ENCODE assay signal across 20 cellular contexts in genomic region chr16:77435240-77435819, GRCh38. TPM values are rescaled to one million over a fixed set of nuclear protein-coding genes. Genes with fewer than 3 reads are reported as not detected.
DNase-seq lines count a peak whose midpoint lies in the region; TF ChIP-seq lines count a peak whose summit lies in the region.
"Had no signal": no experiment of that assay in that cellular context is flagged by ENCODE, and none has a peak within 500 bp of the region (broad histone marks: within the 10 kb centered on the region; RNA-seq: fewer than 3 reads in every experiment).

No MANE protein-coding gene starts in this region.

- no peaks in the 10 kb centered on the region for H3K9me3 ChIP-seq in neural progenitor cell (ENCODE audit: low read depth)
- H3K9me3 ChIP-seq: gastrocnemius medialis, mucosa of descending colon, SJSA1 had no signal

- no peak overlapping the region for H3K9ac ChIP-seq in neural progenitor cell

- H3K27me3 ChIP-seq in neural progenitor cell, result peaks cover 83% of the 10 kb centered on the region

- H3K27me3 Mint-ChIP-seq in glutamatergic neuron (ENCODE audit: unreplicated experiment), result peaks cover 8% of the 10 kb centered on the region
- peaks cover 43% of the 10 kb centered on the region for H3K27me3 Mint-ChIP-seq in neural progenitor cell (ENCODE audit: insufficient read depth, low read depth)

- no peak for TF ChIP-seq POLR2A in lower leg skin (IDR thresholded peaks at IDR 0.05)

- H2AFZ ChIP-seq in neural progenitor cell (replicated peaks), result no peak overlapping the region

- intact Hi-C loops in lower leg skin (cut with DNase I; ENCODE audit: low total_unique reads), result no loop called here

- H3K36me3 Mint-ChIP-seq in glutamatergic neuron (ENCODE audit: unreplicated experiment) (no peaks in the 10 kb centered on the region), neural progenitor cell (peaks cover 3% of the 10 kb centered on the region)
- H3K36me3 Mint-ChIP-seq: activated naive CD8-positive, alpha-beta T cell had no signal

- peaks cover 14% of the 10 kb centered on the region for H4K20me1 ChIP-seq in neural progenitor cell (ENCODE audit: low read depth)

- no peaks in the 10 kb centered on the region for H3K79me2 ChIP-seq in neural progenitor cell (ENCODE audit: low read depth)

- no peak overlapping the region for H3K27ac Mint-ChIP-seq in glutamatergic neuron (ENCODE audit: unreplicated experiment)
- H3K27ac Mint-ChIP-seq in neural progenitor cell, result no peak overlapping the region
- H3K27ac Mint-ChIP-seq: activated naive CD8-positive, alpha-beta T cell had no signal

- DNase-seq in ELF-1 (ENCODE audit: low read depth, low spot score) (peak; percentile 32), NCI-H69 (lab: John Stamatoyannopoulos, UW) (peak; percentile 22), glutamatergic neuron (no peak), neural progenitor cell (ENCODE audit: low spot score) (peak; percentile 37), NCI-H1436 treated with DMSO at 0.1 percent for 48 hours (lab: John Stamatoyannopoulos, UW) (no peak), lower leg skin (ENCODE audit: low spot score in 2 of 2) (no peak), dedifferentiated amniotic fluid mesenchymal stem cell (ENCODE audit: extremely low spot score) (no peak)
- no peak for DNase-seq in activated CD8-positive, alpha-beta memory T cell treated with anti-CD3 and anti-CD28 coated beads, Interleukin-2, amount 50 U/mL, for 4 hours
- DNase-seq: activated CD4-positive, alpha-beta T cell treated with anti-CD3 and anti-CD28 coated beads, Interleukin-2, amount 50 U/mL, for 1 hour; activated T-cell treated with anti-CD3 and anti-CD28 coated beads, Interleukin-2, amount 50 U/mL, for 4 hours; gastrocnemius medialis; GF-D8; mucosa of descending colon; NCI-H2029 treated with DMSO at 0.1 percent for 48 hours; small intestine; stimulated activated naive CD4-positive, alpha-beta T cell; T-helper 9 cell had no signal

- peaks cover 27% of the 10 kb centered on the region for H3K4me1 ChIP-seq in neural progenitor cell
- H3K4me1 ChIP-seq: gastrocnemius medialis, SJSA1 had no signal

- H3K36me3 ChIP-seq in neural progenitor cell, result no peaks in the 10 kb centered on the region
- H3K36me3 ChIP-seq: gastrocnemius medialis, SJSA1 had no signal

- WGBS in lower leg skin, 2 donors, result 16% methylated on average over 23 of the region's 23 CpGs

- H3K4me1 Mint-ChIP-seq in glutamatergic neuron (ENCODE audit: low read depth, unreplicated experiment) (peaks cover 28% of the 10 kb centered on the region), neural progenitor cell (peaks cover 44% of the 10 kb centered on the region)

- peaks cover 3% of the 10 kb centered on the region for H3K9me3 Mint-ChIP-seq in glutamatergic neuron (ENCODE audit: unreplicated experiment)
- no peaks in the 10 kb centered on the region for H3K9me3 Mint-ChIP-seq in neural progenitor cell
- H3K9me3 Mint-ChIP-seq: activated T-cell treated with anti-CD3 and anti-CD28 coated beads, Interleukin-2, amount 50 U/mL, for 4 hours had no signal

- no peak for TF ChIP-seq CTCF in glutamatergic neuron (IDR thresholded peaks at IDR 0.05; ENCODE audit: partially characterized antibody, unreplicated experiment)
- no peak for TF ChIP-seq CTCF in neural progenitor cell (IDR thresholded peaks at IDR 0.05)
- TF ChIP-seq CTCF in lower leg skin (IDR thresholded peaks at IDR 0.05), result no peak

- H3K4me3 Mint-ChIP-seq in glutamatergic neuron (ENCODE audit: unreplicated experiment) (peak overlapping the region; percentile 80), neural progenitor cell (peak overlapping the region; percentile 82)
- H3K4me3 Mint-ChIP-seq: activated naive CD8-positive, alpha-beta T cell; activated T-cell treated with anti-CD3 and anti-CD28 coated beads, Interleukin-2, amount 50 U/mL, for 4 hours had no signal

- H3K4me2 ChIP-seq in neural progenitor cell, result peak overlapping the region; percentile 99

- peaks cover 15% of the 10 kb centered on the region for H3F3A ChIP-seq in neural progenitor cell (ENCODE audit: low read depth)

- no peak overlapping the region for H3K27ac ChIP-seq in neural progenitor cell
- H3K27ac ChIP-seq: gastrocnemius medialis, SJSA1 had no signal

- H3K4me3 ChIP-seq in neural progenitor cell (peak overlapping the region; percentile 78), lower leg skin (ENCODE audit: low read depth, poor library complexity, severe bottlenecking) (no peak overlapping the region)
- H3K4me3 ChIP-seq: gastrocnemius medialis, mucosa of descending colon, SJSA1 had no signal

RNA-seq across cellular contexts. Expression of gene ADAMTS18, which starts 0.5 kb away (rescaled TPM):
- 1.7 TPM for total RNA-seq in glutamatergic neuron (ENCODE audit: unreplicated experiment)
- total RNA-seq in neural progenitor cell (ENCODE audit: low replicate concordance), result 0.59 and 1.9 TPM in 2 replicates
- 1 to 10 TPM in 1 of 4 donors, under 1 TPM in 1, not detected in 2; 0.71 to 1.0 TPM for total RNA-seq in lower leg skin
- total RNA-seq: activated T-cell treated with anti-CD3 and anti-CD28 coated beads, Interleukin-2, amount 50 U/mL, for 4 hours; osteocyte; SJSA1 had no signal

Comparison
In these comparisons a context has a peak if more than half of its experiments do, and no peak if none do; other contexts are left out.
1. DNase-seq: peak in ELF-1 (single experiment), NCI-H69 (single experiment) and neural progenitor cell (single experiment); none in glutamatergic neuron (single experiment), activated CD8-positive, alpha-beta memory T cell treated with anti-CD3 and anti-CD28 coated beads, Interleukin-2, amount 50 U/mL, for 4 hours (single experiment), NCI-H1436 treated with DMSO at 0.1 percent for 48 hours (single experiment), lower leg skin (0 of 2) and dedifferentiated amniotic fluid mesenchymal stem cell (single experiment).